ENCODE assay signal across 2 cellular contexts in genomic region chr7:133586253-133586652, GRCh38.
TF ChIP-seq lines count a peak whose summit lies in the region.

No MANE protein-coding gene starts in this region.

TF ChIP-seq in SK-N-SH, 30 proteins besides CTCF, POLR2A, EP300 and RAD21 (continued from another document):
- TF ChIP-seq TAF1 (IDR thresholded peaks at IDR 0.05; ENCODE audit: borderline replicate concordance, low read depth, low read length) (no peak), IRF3 (IDR thresholded peaks at IDR 0.05; ENCODE audit: low read depth, low read length) (no peak), FOSL2 (IDR thresholded peaks at IDR 0.05; ENCODE audit: borderline replicate concordance, low read depth) (no peak), RFX5 (IDR thresholded peaks at IDR 0.05; ENCODE audit: low read length) (no peak), FOXM1 (IDR thresholded peaks at IDR 0.05; ENCODE audit: low read depth) (no peak), TEAD4 (IDR thresholded peaks at IDR 0.05; ENCODE audit: borderline replicate concordance, insufficient read depth) (no peak), ELF1 (IDR thresholded peaks at IDR 0.05) (no peak), SMC3 (IDR thresholded peaks at IDR 0.05; ENCODE audit: low read depth, low read length) (no peak), RCOR1 (IDR thresholded peaks at IDR 0.05; ENCODE audit: low read length) (no peak), EZH2phosphoT487 (IDR thresholded peaks at IDR 0.05; ENCODE audit: borderline replicate concordance, low read depth) (no peak), USF2 (IDR thresholded peaks at IDR 0.05; ENCODE audit: borderline replicate concordance, low read depth, low read length) (no peak), NFIC (IDR thresholded peaks at IDR 0.05; ENCODE audit: borderline replicate concordance) (no peak), MEF2A (IDR thresholded peaks at IDR 0.05; ENCODE audit: borderline replicate concordance, low read depth) (no peak), TCF12 (IDR thresholded peaks at IDR 0.05) (no peak), MXI1 (IDR thresholded peaks at IDR 0.05; ENCODE audit: low read depth, low read length) (no peak)

TF ChIP-seq in IMR-90, 13 proteins besides CTCF, POLR2A, EP300 and RAD21 (continued from another document):
- no peak for TF ChIP-seq RFX5 (IDR thresholded peaks at IDR 0.05; ENCODE audit: low read depth, low read length)
TF ChIP-seq in IMR-90: peak in this region for 0.
